ENCODE assay signal across 1 cellular context in the genomic region with DNA sequence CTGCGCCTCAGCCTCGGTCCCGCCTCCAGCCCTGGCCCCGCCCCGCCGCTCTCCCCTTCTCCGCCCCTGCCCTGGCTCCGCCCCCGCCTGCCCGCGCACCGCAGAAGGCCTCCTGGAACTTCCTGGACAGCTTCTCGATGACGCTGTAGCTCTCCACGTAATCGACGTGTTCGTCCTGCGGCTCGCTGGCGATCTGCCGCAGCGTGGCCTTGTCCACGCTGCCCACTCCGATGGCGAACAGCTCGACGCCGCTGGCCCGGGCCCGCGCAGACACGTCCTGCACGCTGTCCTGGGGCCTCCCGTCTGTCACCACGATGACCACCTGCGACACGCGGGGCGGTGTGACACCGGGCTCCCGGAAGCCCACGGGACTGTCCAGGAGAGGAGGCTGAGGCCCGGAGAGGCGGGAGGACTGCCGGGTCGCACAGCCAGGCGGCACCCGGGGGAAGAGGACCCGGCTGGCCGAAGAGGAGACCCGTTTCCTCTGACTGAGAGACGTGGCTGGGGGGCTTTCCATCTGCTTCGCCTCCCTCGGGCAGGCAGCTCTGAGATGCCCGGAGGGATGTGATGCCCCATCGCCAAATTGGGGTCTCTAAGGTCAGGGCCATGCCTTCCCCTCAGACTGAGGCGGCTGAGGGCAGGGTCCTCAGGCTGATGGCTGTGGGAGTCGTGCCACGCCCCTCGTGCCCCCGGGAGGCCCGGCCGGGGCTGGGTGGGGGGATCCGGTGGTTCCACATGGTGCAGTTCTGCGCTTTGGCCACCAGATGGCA.
TF ChIP-seq lines count a peak whose summit lies in the region.

No MANE protein-coding gene starts in this region.

TF ChIP-seq in K562, 482 proteins besides CTCF, POLR2A, EP300 and RAD21 (continued from another document and continues in another):
- TF ChIP-seq RREB1 (CRISPR knock-in tag; IDR thresholded peaks at IDR 0.05) (peak; percentile 93), ZNF830 (CRISPR knock-in tag; IDR thresholded peaks at IDR 0.05) (peak; percentile 94; the same call in 1 of the 2 replicates), PRMT5 (CRISPR knock-in tag; IDR thresholded peaks at IDR 0.05) (peak; percentile 56; the same call in 1 of the 2 replicates), ZNF780A (CRISPR knock-in tag; IDR thresholded peaks at IDR 0.05) (no peak), USF2 (CRISPR knock-in tag; IDR thresholded peaks at IDR 0.05) (no peak), ZBTB9 (CRISPR knock-in tag; IDR thresholded peaks at IDR 0.05) (peak; percentile 95), TFE3 (CRISPR knock-in tag; IDR thresholded peaks at IDR 0.05) (no peak), PHF20 (IDR thresholded peaks at IDR 0.05; ENCODE audit: partially characterized antibody) (peak; percentile 70), DIDO1 (tag; IDR thresholded peaks at IDR 0.05; ENCODE audit: low read depth) (0 out of 2 replicates have a peak, but pooled peaks have one; percentile 26), HIVEP1 (CRISPR knock-in tag; IDR thresholded peaks at IDR 0.05) (peak; percentile 89), KLF10 (CRISPR knock-in tag; IDR thresholded peaks at IDR 0.05) (no peak), CBFA2T3 (IDR thresholded peaks at IDR 0.05) (peak; percentile 14; the same call in 1 of the 2 replicates), NFYB (IDR thresholded peaks at IDR 0.05; ENCODE audit: extremely low read depth, insufficient read length) (no peak), U2AF2 (optimal IDR thresholded peaks at IDR 0.05; ENCODE audit: low read depth, low read length) (no peak), SAFB2 (IDR thresholded peaks at IDR 0.05; ENCODE audit: borderline replicate concordance, low read depth, low read length, severe bottlenecking) (no peak), CEBPB (tag; IDR thresholded peaks at IDR 0.05) (no peak), SMARCA4 (IDR thresholded peaks at IDR 0.05) (no peak), HBP1 (CRISPR knock-in tag; IDR thresholded peaks at IDR 0.05) (peak; percentile 75; the same call in 1 of the 2 replicates), ZNF561 (CRISPR knock-in tag; conservative IDR thresholded peaks at IDR 0.05) (no peak), CAMTA2 (CRISPR knock-in tag; conservative IDR thresholded peaks at IDR 0.05) (no peak; the same call in 1 of the 2 replicates), ARNT (IDR thresholded peaks at IDR 0.05) (no peak), RFX5 (IDR thresholded peaks at IDR 0.05; ENCODE audit: low read depth, low read length) (no peak), MTA2 (IDR thresholded peaks at IDR 0.05; ENCODE audit: low read depth) (no peak), L3MBTL2 (IDR thresholded peaks at IDR 0.05) (peak; percentile 100), ZNF778 (CRISPR knock-in tag; IDR thresholded peaks at IDR 0.05) (no peak), THAP7 (CRISPR knock-in tag; IDR thresholded peaks at IDR 0.05) (peak; percentile 63; the same call in 1 of the 2 replicates), RBM15 (IDR thresholded peaks at IDR 0.05; ENCODE audit: insufficient read depth, low read length) (no peak), ZKSCAN8 (CRISPR knock-in tag; IDR thresholded peaks at IDR 0.05) (no peak), NBN (IDR thresholded peaks at IDR 0.05; ENCODE audit: low read depth) (no peak; the same call in 1 of the 2 replicates), HDAC1 (IDR thresholded peaks at IDR 0.05) (peak in 1 of 2 experiments; percentile 98; a peak in 3 of 4 replicates), NR0B1 (IDR thresholded peaks at IDR 0.05; ENCODE audit: partially characterized antibody) (no peak), MYC (IDR thresholded peaks at IDR 0.05; ENCODE audit: low read depth, low read length) (peak; percentile 96), MYC (CRISPR knock-in tag; IDR thresholded peaks at IDR 0.05; ENCODE audit: borderline replicate concordance, low read depth) (peak; percentile 98), TBL1XR1 (IDR thresholded peaks at IDR 0.05; ENCODE audit: low read length in 2 of 2) (no peak), SMARCB1 (IDR thresholded peaks at IDR 0.05; ENCODE audit: insufficient read length, low read depth) (no peak), ZNF584 (CRISPR knock-in tag; IDR thresholded peaks at IDR 0.05; ENCODE audit: low read depth) (peak; percentile 87), CBX5 (IDR thresholded peaks at IDR 0.05; ENCODE audit: borderline replicate concordance, low read depth) (0 out of 2 replicates have a peak, but pooled peaks have one; percentile 27), CBX8 (IDR thresholded peaks at IDR 0.05; ENCODE audit: borderline replicate concordance, extremely low read depth, low read depth, low read length, poor library complexity, severe bottlenecking) (no peak), FOXJ3 (CRISPR knock-in tag; IDR thresholded peaks at IDR 0.05) (no peak), ILK (tag; IDR thresholded peaks at IDR 0.05; ENCODE audit: borderline replicate concordance, low read depth) (no peak), HDAC6 (IDR thresholded peaks at IDR 0.05; ENCODE audit: low read depth, low read length) (no peak), HMG20B (CRISPR knock-in tag; IDR thresholded peaks at IDR 0.05) (no peak)
- TF ChIP-seq, protein P1, sequence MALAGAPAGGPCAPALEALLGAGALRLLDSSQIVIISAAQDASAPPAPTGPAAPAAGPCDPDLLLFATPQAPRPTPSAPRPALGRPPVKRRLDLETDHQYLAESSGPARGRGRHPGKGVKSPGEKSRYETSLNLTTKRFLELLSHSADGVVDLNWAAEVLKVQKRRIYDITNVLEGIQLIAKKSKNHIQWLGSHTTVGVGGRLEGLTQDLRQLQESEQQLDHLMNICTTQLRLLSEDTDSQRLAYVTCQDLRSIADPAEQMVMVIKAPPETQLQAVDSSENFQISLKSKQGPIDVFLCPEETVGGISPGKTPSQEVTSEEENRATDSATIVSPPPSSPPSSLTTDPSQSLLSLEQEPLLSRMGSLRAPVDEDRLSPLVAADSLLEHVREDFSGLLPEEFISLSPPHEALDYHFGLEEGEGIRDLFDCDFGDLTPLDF (CRISPR knock-in tag; IDR thresholded peaks at IDR 0.05): peak; percentile 97
- TF ChIP-seq, protein P2, sequence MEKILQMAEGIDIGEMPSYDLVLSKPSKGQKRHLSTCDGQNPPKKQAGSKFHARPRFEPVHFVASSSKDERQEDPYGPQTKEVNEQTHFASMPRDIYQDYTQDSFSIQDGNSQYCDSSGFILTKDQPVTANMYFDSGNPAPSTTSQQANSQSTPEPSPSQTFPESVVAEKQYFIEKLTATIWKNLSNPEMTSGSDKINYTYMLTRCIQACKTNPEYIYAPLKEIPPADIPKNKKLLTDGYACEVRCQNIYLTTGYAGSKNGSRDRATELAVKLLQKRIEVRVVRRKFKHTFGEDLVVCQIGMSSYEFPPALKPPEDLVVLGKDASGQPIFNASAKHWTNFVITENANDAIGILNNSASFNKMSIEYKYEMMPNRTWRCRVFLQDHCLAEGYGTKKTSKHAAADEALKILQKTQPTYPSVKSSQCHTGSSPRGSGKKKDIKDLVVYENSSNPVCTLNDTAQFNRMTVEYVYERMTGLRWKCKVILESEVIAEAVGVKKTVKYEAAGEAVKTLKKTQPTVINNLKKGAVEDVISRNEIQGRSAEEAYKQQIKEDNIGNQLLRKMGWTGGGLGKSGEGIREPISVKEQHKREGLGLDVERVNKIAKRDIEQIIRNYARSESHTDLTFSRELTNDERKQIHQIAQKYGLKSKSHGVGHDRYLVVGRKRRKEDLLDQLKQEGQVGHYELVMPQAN (IDR thresholded peaks at IDR 0.05; ENCODE audit: borderline replicate concordance): peak; percentile 94
